Comparison of ENCODE assay signal across 12 cellular contexts in genomic region chr13:44932171-44932849, GRCh38. TPM values are rescaled to one million over a fixed set of nuclear protein-coding genes. Genes with fewer than 3 reads are reported as not detected.
A peak's percentile ranks its signal among the peaks of the same experiment; 100 is the strongest.
DNase-seq lines count a peak whose midpoint lies in the region; FAIRE-seq and TF ChIP-seq lines count a peak whose summit lies in the region.
"Had no signal": no experiment of that assay in that cellular context is flagged by ENCODE, and none has a peak within 500 bp of the region (broad histone marks: within the 10 kb centered on the region; RNA-seq: fewer than 3 reads in every experiment).

No MANE protein-coding gene starts in this region.

- no peaks in the 10 kb centered on the region for H3K9me3 ChIP-seq in kidney (ENCODE audit: control insufficient read depth in 1 of 2, low read length in 2 of 2)
- no peaks in the 10 kb centered on the region for H3K9me3 ChIP-seq in subcutaneous abdominal adipose tissue (ENCODE audit: control insufficient read depth in 5 of 5, low read length in 5 of 5)
- no peaks in the 10 kb centered on the region for H3K9me3 ChIP-seq in H9 (ENCODE audit: control insufficient read depth, low read depth, low read length)

- no peak overlapping the region for H3K4ac ChIP-seq in H9 (ENCODE audit: low read depth, low read length)

- FAIRE-seq in bronchial epithelial cell (lab: Jason Lieb, UNC) (no peak), kidney (lab: Jason Lieb, UNC) (peak; percentile 23)

- H3T11ph ChIP-seq in H9 (ENCODE audit: low read length) = no peak overlapping the region

- no peak overlapping the region for H2BK15ac ChIP-seq in H9 (ENCODE audit: low read depth, low read length)

- DNase-seq in HFFc6 (peak; percentile 84), bronchial epithelial cell (ENCODE audit: low read depth) (peak; percentile 15), kidney (no peak), NOMO-1 (lab: John Stamatoyannopoulos, UW; ENCODE audit: unreplicated experiment in 2 of 2) (no peak), H9 (no peak)
- DNase-seq in activated T-helper 1 cell treated with anti-CD3 and anti-CD28 coated beads, Interleukin-12 subunit alpha, Interleukin-12 subunit beta, Interleukin-2, Interleukin-4 antibody, amounts not matched to agents 30 ng/mL and 10 ng/mL and 1 ng/mL, durations not matched to agents 14 hours and 24 hours and 36 hours (ENCODE audit: low spot score) = no peak
- no peak for DNase-seq in activated CD4-positive, alpha-beta T cell treated with anti-CD3 and anti-CD28 coated beads, Interleukin-2, amount 10 ng/mL, durations not matched to agents 7 days and 5 days
- DNase-seq: NCI-H2171 treated with DMSO at 0.1 percent for 48 hours; OCI-M1; stimulated activated CD4-positive, alpha-beta T cell treated with anti-CD3 and anti-CD28 coated beads, Interleukin-12 subunit alpha, Interleukin-12 subunit beta, amount 100 ng/mL, for 4 hours had no signal

- H3K79me1 ChIP-seq in H9 (ENCODE audit: insufficient read depth, low read depth, low read length, poor library complexity, severe bottlenecking) = no peaks in the 10 kb centered on the region

- H3K27ac Mint-ChIP-seq in HFFc6 = peak overlapping the region; percentile 95
- no peak overlapping the region for H3K27ac Mint-ChIP-seq in activated T-helper 1 cell treated with anti-CD3 and anti-CD28 coated beads, Interleukin-12 subunit alpha, Interleukin-12 subunit beta, Interleukin-2, Interleukin-4 antibody, amounts not matched to agents 30 ng/mL and 10 ng/mL and 1 ng/mL, durations not matched to agents 14 hours and 24 hours and 36 hours
- H3K27ac Mint-ChIP-seq in H9 = no peak overlapping the region
- H3K27ac Mint-ChIP-seq in activated CD4-positive, alpha-beta T cell treated with anti-CD3 and anti-CD28 coated beads, Interleukin-2, amount 10 ng/mL, durations not matched to agents 7 days and 5 days = no peak overlapping the region
- H3K27ac Mint-ChIP-seq: activated naive CD8-positive, alpha-beta T cell had no signal

- intact Hi-C loops in kidney (cut with DNase I) = no loop called here
- intact Hi-C loops in activated T-helper 1 cell treated with anti-CD3 and anti-CD28 coated beads, Interleukin-12 subunit alpha, Interleukin-12 subunit beta, Interleukin-2, Interleukin-4 antibody, amounts not matched to agents 30 ng/mL and 10 ng/mL and 1 ng/mL, durations not matched to agents 14 hours and 24 hours and 36 hours (cut with micrococcal nuclease) = loop anchor here (10.0 kb wide), 1 partner anchor 1358 kb away; no protein-coding TSS in a partner anchor

- H3K36me3 Mint-ChIP-seq in HFFc6 (ENCODE audit: low read depth) (0 out of 2 replicates have a peak, but pooled peaks cover 5% of the 10 kb centered on the region), H9 (ENCODE audit: insufficient read depth in 1 of 3, low read depth in 3 of 3) (peaks cover 5 to 6% (median 6%) of the 10 kb centered on the region in 3 experiments; a peak in 4 of 7 replicates)
- no peaks in the 10 kb centered on the region for H3K36me3 Mint-ChIP-seq in activated T-helper 1 cell treated with anti-CD3 and anti-CD28 coated beads, Interleukin-12 subunit alpha, Interleukin-12 subunit beta, Interleukin-2, Interleukin-4 antibody, amounts not matched to agents 30 ng/mL and 10 ng/mL and 1 ng/mL, durations not matched to agents 14 hours and 24 hours and 36 hours (ENCODE audit: low read depth)
- no peaks in the 10 kb centered on the region for H3K36me3 Mint-ChIP-seq in activated CD4-positive, alpha-beta T cell treated with anti-CD3 and anti-CD28 coated beads, Interleukin-2, amount 10 ng/mL, durations not matched to agents 7 days and 5 days (ENCODE audit: low read depth)
- H3K36me3 Mint-ChIP-seq: activated naive CD8-positive, alpha-beta T cell had no signal

- CTCF ChIA-PET in activated CD4-positive, alpha-beta T cell treated with anti-CD3 and anti-CD28 coated beads, Interleukin-2, amount 10 ng/mL, durations not matched to agents 7 days and 5 days (lab: Charles Lee) = interaction anchor here (0.6 kb wide), 1 partner anchor 9 kb away, joined by 3 read pairs; no protein-coding TSS in a partner anchor

- H2AK5ac ChIP-seq in H9 (ENCODE audit: insufficient read length, low read length) = no peak overlapping the region

- peaks cover 72% of the 10 kb centered on the region for H3K4me1 Mint-ChIP-seq in HFFc6 (ENCODE audit: low read depth)
- peaks cover 9% of the 10 kb centered on the region for H3K4me1 Mint-ChIP-seq in activated T-helper 1 cell treated with anti-CD3 and anti-CD28 coated beads, Interleukin-12 subunit alpha, Interleukin-12 subunit beta, Interleukin-2, Interleukin-4 antibody, amounts not matched to agents 30 ng/mL and 10 ng/mL and 1 ng/mL, durations not matched to agents 14 hours and 24 hours and 36 hours (ENCODE audit: low read depth)
- peaks cover 11 to 17% of the 10 kb centered on the region in 2 experiments for H3K4me1 Mint-ChIP-seq in H9
- peaks cover 6% of the 10 kb centered on the region for H3K4me1 Mint-ChIP-seq in activated CD4-positive, alpha-beta T cell treated with anti-CD3 and anti-CD28 coated beads, Interleukin-2, amount 10 ng/mL, durations not matched to agents 7 days and 5 days

- H4K20me1 ChIP-seq in H9 (ENCODE audit: control insufficient read depth, insufficient read depth, insufficient read length) = no peaks in the 10 kb centered on the region

- H3K79me2 ChIP-seq in H9 (ENCODE audit: insufficient read depth, low read length) = no peaks in the 10 kb centered on the region

- H3K9ac ChIP-seq in kidney (ENCODE audit: low read length in 2 of 2) (no peak overlapping the region), subcutaneous abdominal adipose tissue (ENCODE audit: low read length in 5 of 5) (no peak overlapping the region), H9 (ENCODE audit: extremely low read depth, insufficient read length, low read length) (no peak overlapping the region)

- no peak overlapping the region for H2BK5ac ChIP-seq in H9 (ENCODE audit: insufficient read length, low read length)

- no peaks in the 10 kb centered on the region for H3K23me2 ChIP-seq in H9 (ENCODE audit: insufficient read length, low read depth, low read length, poor library complexity, severe bottlenecking)

- TF ChIP-seq CTCF in HFFc6 (IDR thresholded peaks at IDR 0.05) (no peak), bronchial epithelial cell (IDR thresholded peaks at IDR 0.05; ENCODE audit: insufficient read depth, low read length, severe bottlenecking) (no peak), kidney (IDR thresholded peaks at IDR 0.05; ENCODE audit: borderline replicate concordance, extremely low read depth, insufficient read depth) (no peak), H9 (conservative IDR thresholded peaks at IDR 0.05) (no peak)

- no peak overlapping the region for H3K14ac ChIP-seq in H9 (ENCODE audit: insufficient read depth, low read length)

- no peak overlapping the region for H3K56ac ChIP-seq in H9 (ENCODE audit: insufficient read length, low read depth, low read length)

- H2BK12ac ChIP-seq in H9 (ENCODE audit: insufficient read length, low read depth, low read length) = no peak overlapping the region

- POLR2A ChIA-PET in activated CD4-positive, alpha-beta T cell treated with anti-CD3 and anti-CD28 coated beads, Interleukin-2, amount 10 ng/mL, durations not matched to agents 7 days and 5 days (lab: Charles Lee) = interaction anchor here (0.7 kb wide), 1 partner anchor 446 kb away, joined by 3 read pairs; no protein-coding TSS in a partner anchor

- no peak overlapping the region for H4K5ac ChIP-seq in H9 (ENCODE audit: insufficient read length, low read depth, low read length)

- no peaks in the 10 kb centered on the region for H3K36me3 ChIP-seq in bronchial epithelial cell (ENCODE audit: control insufficient read depth, insufficient read depth, low read length)
- H3K36me3 ChIP-seq in kidney (ENCODE audit: control insufficient read depth in 1 of 2, insufficient read depth in 2 of 2, low read length in 2 of 2) = no peaks in the 10 kb centered on the region
- no peaks in the 10 kb centered on the region for H3K36me3 ChIP-seq in subcutaneous abdominal adipose tissue (ENCODE audit: control insufficient read depth in 5 of 5, insufficient read depth in 5 of 5, low read length in 5 of 5)

- peaks cover 8 to 11% of the 10 kb centered on the region in 2 donors for H3K4me1 ChIP-seq in kidney (ENCODE audit: control insufficient read depth in 1 of 2, insufficient read depth in 1 of 2, low read depth in 1 of 2, low read length in 2 of 2)
- peaks cover 0 to 23% (median 8%) of the 10 kb centered on the region in 5 donors for H3K4me1 ChIP-seq in subcutaneous abdominal adipose tissue (ENCODE audit: control insufficient read depth in 5 of 5, insufficient read depth in 5 of 5, low read length in 5 of 5)
- peaks cover 6% of the 10 kb centered on the region; the same call in 1 of the 2 replicates for H3K4me1 ChIP-seq in H9 (ENCODE audit: insufficient read depth, low read length)

- no peak overlapping the region for H4K8ac ChIP-seq in H9 (replicated peaks; ENCODE audit: insufficient read length, low read depth, low read length)

- H3K4me3 ChIP-seq in bronchial epithelial cell (ENCODE audit: low read depth, low read length) = no peak overlapping the region
- H3K4me3 ChIP-seq in kidney (ENCODE audit: low read length in 2 of 2) = no peak overlapping the region
- peak overlapping the region in 1 of 5 donors; percentile 12 for H3K4me3 ChIP-seq in subcutaneous abdominal adipose tissue (ENCODE audit: low read depth in 1 of 5, low read length in 5 of 5)

- no peak overlapping the region for H4K91ac ChIP-seq in H9 (ENCODE audit: insufficient read length, low read depth, low read length)

- no CpG with 5 or more reads among the region's 5 CpGs for WGBS in H9 (ENCODE audit: extremely low coverage, insufficient read length, low lambda C conversion rate)

- H3K9me3 Mint-ChIP-seq in HFFc6 (no peaks in the 10 kb centered on the region), H9 (peaks cover 5% of the 10 kb centered on the region in 2 experiments; a peak in 3 of 5 replicates)
- no peaks in the 10 kb centered on the region for H3K9me3 Mint-ChIP-seq in activated T-helper 1 cell treated with anti-CD3 and anti-CD28 coated beads, Interleukin-12 subunit alpha, Interleukin-12 subunit beta, Interleukin-2, Interleukin-4 antibody, amounts not matched to agents 30 ng/mL and 10 ng/mL and 1 ng/mL, durations not matched to agents 14 hours and 24 hours and 36 hours
- no peaks in the 10 kb centered on the region for H3K9me3 Mint-ChIP-seq in activated CD4-positive, alpha-beta T cell treated with anti-CD3 and anti-CD28 coated beads, Interleukin-2, amount 10 ng/mL, durations not matched to agents 7 days and 5 days

- H3K4me3 Mint-ChIP-seq in HFFc6 (peak overlapping the region; percentile 69), H9 (no peak overlapping the region)
- H3K4me3 Mint-ChIP-seq in activated T-helper 1 cell treated with anti-CD3 and anti-CD28 coated beads, Interleukin-12 subunit alpha, Interleukin-12 subunit beta, Interleukin-2, Interleukin-4 antibody, amounts not matched to agents 30 ng/mL and 10 ng/mL and 1 ng/mL, durations not matched to agents 14 hours and 24 hours and 36 hours = no peak overlapping the region
- no peak overlapping the region for H3K4me3 Mint-ChIP-seq in activated CD4-positive, alpha-beta T cell treated with anti-CD3 and anti-CD28 coated beads, Interleukin-2, amount 10 ng/mL, durations not matched to agents 7 days and 5 days
- H3K4me3 Mint-ChIP-seq: activated naive CD8-positive, alpha-beta T cell had no signal

- H3K27me3 Mint-ChIP-seq in HFFc6 (ENCODE audit: insufficient read depth) (no peaks in the 10 kb centered on the region), H9 (ENCODE audit: low read depth) (no peaks in the 10 kb centered on the region)
- peaks cover 16% of the 10 kb centered on the region for H3K27me3 Mint-ChIP-seq in activated T-helper 1 cell treated with anti-CD3 and anti-CD28 coated beads, Interleukin-12 subunit alpha, Interleukin-12 subunit beta, Interleukin-2, Interleukin-4 antibody, amounts not matched to agents 30 ng/mL and 10 ng/mL and 1 ng/mL, durations not matched to agents 14 hours and 24 hours and 36 hours (ENCODE audit: insufficient read depth)
- H3K27me3 Mint-ChIP-seq in activated CD4-positive, alpha-beta T cell treated with anti-CD3 and anti-CD28 coated beads, Interleukin-2, amount 10 ng/mL, durations not matched to agents 7 days and 5 days = peaks cover 2% of the 10 kb centered on the region

- no peak overlapping the region for H3K18ac ChIP-seq in H9 (ENCODE audit: insufficient read length, low read depth, low read length)

- no peak overlapping the region for H3K4me2 ChIP-seq in H9 (ENCODE audit: insufficient read depth, insufficient read length, low read length)

- H3K23ac ChIP-seq in H9 (ENCODE audit: insufficient read length, low read depth, low read length) = no peak overlapping the region

- no peak overlapping the region for H2BK120ac ChIP-seq in H9 (ENCODE audit: low read depth, low read length, poor library complexity, severe bottlenecking)

- no peak overlapping the region for H2AFZ ChIP-seq in H9 (ENCODE audit: low read length)

- H3K27ac ChIP-seq in kidney (ENCODE audit: low read depth in 2 of 2, low read length in 2 of 2) = peak overlapping the region; percentile 45 to 76
- peak overlapping the region; percentile 21 for H3K27ac ChIP-seq in subcutaneous abdominal adipose tissue (ENCODE audit: low read depth, low read length)
- H3K27ac ChIP-seq in H9 (ENCODE audit: insufficient read length, low read depth, low read length) = no peak overlapping the region

- no peaks in the 10 kb centered on the region for H3K27me3 ChIP-seq in bronchial epithelial cell (ENCODE audit: control insufficient read depth, insufficient read depth, low read length)
- peaks cover 0 to 3% (median 0%) of the 10 kb centered on the region in 5 donors for H3K27me3 ChIP-seq in subcutaneous abdominal adipose tissue (ENCODE audit: control insufficient read depth in 5 of 5, insufficient read depth in 4 of 5, low read length in 5 of 5)
- no peaks in the 10 kb centered on the region for H3K27me3 ChIP-seq in H9 (ENCODE audit: insufficient read depth, low read length)

- no peak overlapping the region for H2BK20ac ChIP-seq in H9 (ENCODE audit: low read depth, low read length, poor library complexity, severe bottlenecking)

RNA-seq across cellular contexts. Expression of gene NUFIP1, which starts 57.0 kb away (rescaled TPM):
- total RNA-seq in HFFc6 (2021; fragmentation: NEBNext Ultra II Directional; extraction: Animal tissue kit (Norgen Biotek cat#: 25700)) = 1 to 10 TPM; 5.7 to 8.4 (median 7.3) TPM
- total RNA-seq in bronchial epithelial cell = 2.6 and 3.2 TPM in 2 replicates
- total RNA-seq in kidney = 5.5 TPM
- 3.4 TPM for polyA plus RNA-seq in kidney (ENCODE audit: insufficient read depth, low read depth, low replicate concordance)
- 12.2 and 13.5 TPM in 2 replicates for total RNA-seq in activated T-helper 1 cell treated with anti-CD3 and anti-CD28 coated beads, Interleukin-12 subunit alpha, Interleukin-12 subunit beta, Interleukin-2, Interleukin-4 antibody, amounts not matched to agents 30 ng/mL and 10 ng/mL and 1 ng/mL, durations not matched to agents 14 hours and 24 hours and 36 hours
- total RNA-seq in H9 (2021) = 17.0 and 17.1 TPM in 2 replicates
- 1 to 10 TPM; 5.2 to 6.0 TPM for total RNA-seq in activated CD4-positive, alpha-beta T cell treated with anti-CD3 and anti-CD28 coated beads, Interleukin-2, amount 10 ng/mL, durations not matched to agents 7 days and 5 days

RNA-seq across cellular contexts. Expression of gene GPALPP1, which starts 57.0 kb away (rescaled TPM):
- total RNA-seq in HFFc6 (2021; fragmentation: NEBNext Ultra II Directional; extraction: Animal tissue kit (Norgen Biotek cat#: 25700)) = 10 to 100 TPM; 22.1 to 25.8 (median 23.5) TPM
- 16.1 and 23.7 TPM in 2 replicates for total RNA-seq in bronchial epithelial cell
- total RNA-seq in kidney = 25.1 TPM
- polyA plus RNA-seq in kidney (ENCODE audit: insufficient read depth, low read depth, low replicate concordance) = 9.2 TPM
- 29.8 and 33.5 TPM in 2 replicates for total RNA-seq in activated T-helper 1 cell treated with anti-CD3 and anti-CD28 coated beads, Interleukin-12 subunit alpha, Interleukin-12 subunit beta, Interleukin-2, Interleukin-4 antibody, amounts not matched to agents 30 ng/mL and 10 ng/mL and 1 ng/mL, durations not matched to agents 14 hours and 24 hours and 36 hours
- 20.3 and 21.9 TPM in 2 replicates for total RNA-seq in H9 (2021)
- 10 to 100 TPM; 31.8 to 34.1 TPM for total RNA-seq in activated CD4-positive, alpha-beta T cell treated with anti-CD3 and anti-CD28 coated beads, Interleukin-2, amount 10 ng/mL, durations not matched to agents 7 days and 5 days

Comparison
In these comparisons a context has a peak if more than half of its experiments do, and no peak if none do; other contexts are left out.
1. DNase-seq: peak in HFFc6 (single experiment) and bronchial epithelial cell (single experiment); none in kidney (single experiment), NOMO-1 (0 of 2), activated T-helper 1 cell treated with anti-CD3 and anti-CD28 coated beads, Interleukin-12 subunit alpha, Interleukin-12 subunit beta, Interleukin-2, Interleukin-4 antibody, amounts not matched to agents 30 ng/mL and 10 ng/mL and 1 ng/mL, durations not matched to agents 14 hours and 24 hours and 36 hours (single experiment), H9 (single experiment) and activated CD4-positive, alpha-beta T cell treated with anti-CD3 and anti-CD28 coated beads, Interleukin-2, amount 10 ng/mL, durations not matched to agents 7 days and 5 days (single experiment).